ENCODE assay signal across 18 cellular contexts in the genomic region with DNA sequence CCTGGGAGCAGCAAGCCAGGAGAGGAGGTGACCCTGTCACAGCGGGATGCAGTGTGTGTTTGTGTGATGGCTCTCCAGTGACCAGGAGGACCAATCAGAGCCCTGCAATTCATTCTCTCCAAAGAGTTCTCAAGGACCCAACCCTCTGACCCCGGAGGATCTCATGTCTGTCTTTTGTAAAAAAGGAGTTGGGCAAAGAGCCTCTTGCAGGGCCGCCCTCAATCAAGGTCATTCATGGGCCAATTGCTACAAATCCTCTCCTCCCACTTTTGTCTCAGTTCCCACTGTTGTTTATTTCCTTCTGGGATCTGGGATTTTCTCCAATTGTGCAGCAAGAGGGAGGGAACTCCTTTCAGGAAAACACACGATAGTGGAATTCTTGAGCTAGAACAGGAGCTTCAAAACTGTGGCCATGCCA. TPM values are rescaled to one million over a fixed set of nuclear protein-coding genes. Genes with fewer than 3 reads are reported as not detected.
DNase-seq lines count a peak whose midpoint lies in the region; TF ChIP-seq lines count a peak whose summit lies in the region.
"Had no signal": no experiment of that assay in that cellular context is flagged by ENCODE, and none has a peak within 500 bp of the region (broad histone marks: within the 10 kb centered on the region; RNA-seq: fewer than 3 reads in every experiment).

No MANE protein-coding gene starts in this region.

- no peak overlapping the region for H3K27ac ChIP-seq in tibial artery
- H3K27ac ChIP-seq: lower lobe of right lung, neural progenitor cell had no signal

- peak; percentile 52 for DNase-seq in NCI-H2227 (lab: John Stamatoyannopoulos, UW; ENCODE audit: unreplicated experiment)
- peak; percentile 38 for DNase-seq in fibroblast of villous mesenchyme (ENCODE audit: low read depth)
- peak; percentile 41 for DNase-seq in mucosa of gallbladder (ENCODE audit: low spot score)
- peak; percentile 59 to 66 for DNase-seq in tibial artery
- DNase-seq in LoVo (ENCODE audit: low spot score): no peak
- no peak for DNase-seq in mesenteric fat pad (ENCODE audit: low spot score)
- no peak for DNase-seq in GOT3 (lab: John Stamatoyannopoulos, UW)
- DNase-seq: activated CD8-positive, alpha-beta memory T cell treated with anti-CD3 and anti-CD28 coated beads, Interleukin-2, amount 50 U/mL, for 4 hours; activated naive CD4-positive, alpha-beta T cell; DMS 273 treated with DMSO at 0.1 percent for 48 hours; KBM-7; lower lobe of right lung; NCI-H1105 treated with DMSO at 0.1 percent for 48 hours; SHP77 treated with DMSO at 0.1 percent for 48 hours; stimulated activated naive B cell treated with anti-CD40 and anti-IgM and Interleukin-4, amounts not matched to agents 10 μg/mL and 1 μg/mL and 100 μg/mL, for 72 hours; T-helper 2 cell had no signal

- H3K36me3 ChIP-seq in tibial artery: no peaks in the 10 kb centered on the region
- H3K36me3 ChIP-seq: lower lobe of right lung, neural progenitor cell had no signal

- TF ChIP-seq CTCF in fibroblast of villous mesenchyme (IDR thresholded peaks at IDR 0.05; ENCODE audit: insufficient read depth, low read depth, low read length) (no peak), tibial artery (IDR thresholded peaks at IDR 0.05) (no peak)

- no peaks in the 10 kb centered on the region for H3K9me3 ChIP-seq in tibial artery
- H3K9me3 ChIP-seq: lower lobe of right lung had no signal

- intact Hi-C loops in tibial artery (cut with DNase I; ENCODE audit: low total_unique reads): no loop called here

- H3K4me3 ChIP-seq in fibroblast of villous mesenchyme (ENCODE audit: low read depth, low read length) (no peak overlapping the region), tibial artery (no peak overlapping the region)
- H3K4me3 ChIP-seq: lower lobe of right lung, neural progenitor cell, smooth muscle cell had no signal

- H3K27me3 ChIP-seq in tibial artery: no peaks in the 10 kb centered on the region
- H3K27me3 ChIP-seq: neural progenitor cell had no signal

- peaks cover 0 to under 1% (median 0%) of the 10 kb centered on the region in 4 donors for H3K4me1 ChIP-seq in tibial artery

RNA-seq across cellular contexts. Expression of a gene that starts 4.0 kb away (rescaled TPM):
- total RNA-seq in fibroblast of villous mesenchyme (under 0.01 and 0.32 TPM in 2 replicates), mucosa of gallbladder (0.92 TPM), mesenteric fat pad (0.84 TPM)

Comparison
In these comparisons a context has a peak if more than half of its experiments do, and no peak if none do; other contexts are left out.
1. DNase-seq: peak in NCI-H2227 (single experiment), fibroblast of villous mesenchyme (single experiment), mucosa of gallbladder (single experiment) and tibial artery (2 of 2); none in LoVo (single experiment), mesenteric fat pad (single experiment) and GOT3 (single experiment).